Comparison of ENCODE assay signal across 8 cellular contexts in genomic region chr16:67480833-67481560, GRCh38. TPM values are rescaled to one million over a fixed set of nuclear protein-coding genes. Genes with fewer than 3 reads are reported as not detected.
DNase-seq lines count a peak whose midpoint lies in the region; ATAC-seq and TF ChIP-seq lines count a peak whose summit lies in the region.

ATP6V0D1 (minus strand) TSS chr16:67481157; CDS start chr16:67481086, 71 bp downstream.

- H3F3A ChIP-seq in SK-N-SH (replicated peaks; ENCODE audit: insufficient read depth) = no peaks in the 10 kb centered on the region

- H3K4me3 Mint-ChIP-seq in activated naive CD4-positive, alpha-beta T cell treated with anti-CD3 and anti-CD28 coated beads, Interleukin-2, amount 50 U/mL, for 24 hours = peak within 1 kb of the TSS; percentile 98

- ATAC-seq in HG02588 (IDR thresholded peaks at IDR 0.05; ENCODE audit: unreplicated experiment) = peak; percentile 95

- peaks cover 3 to 10% of the 10 kb centered on the region in 2 experiments for H3K36me3 ChIP-seq in SK-N-SH (replicated peaks in 1 of 2; ENCODE audit: control insufficient read depth in 1 of 2, insufficient read depth in 2 of 2, low read length in 1 of 2)

- CTCF ChIA-PET in GM10248 (lab: Yijun Ruan, JAX) (interaction anchor here (0.6 to 7.5 kb wide), 49 partner anchors 10 to 302 kb away, joined by 3 to 76 read pairs (median 4); partner anchors contain the start of genes ACD, C16orf86, CARMIL2 and CTCF), SK-N-SH (lab: Yijun Ruan, JAX) (interaction anchor here (0.6 to 4.1 kb wide), 52 partner anchors 8 to 335 kb away, joined by 3 to 45 read pairs (median 4); partner anchors contain the start of genes C16orf86, CARMIL2, CTCF and ENKD1)

- TF ChIP-seq RAD21 in SK-N-SH (IDR thresholded peaks at IDR 0.05; ENCODE audit: low read length) = peak; percentile 68

- H3K27ac Mint-ChIP-seq in activated naive CD4-positive, alpha-beta T cell treated with anti-CD3 and anti-CD28 coated beads, Interleukin-2, amount 50 U/mL, for 24 hours = peak within 1 kb of the TSS; percentile 96

- H3K9ac ChIP-seq in SK-N-SH = peak within 1 kb of the TSS; percentile 90

- H3K27ac ChIP-seq in SK-N-SH (ENCODE audit: low read depth in 2 of 2, low read length in 1 of 2) (peak within 1 kb of the TSS; percentile 89 to 91), temporal lobe (ENCODE audit: low read depth, low read length) (peak within 1 kb of the TSS; percentile 86)

- peaks cover 1% of the 10 kb centered on the region for H3K36me3 Mint-ChIP-seq in activated naive CD4-positive, alpha-beta T cell treated with anti-CD3 and anti-CD28 coated beads, Interleukin-2, amount 50 U/mL, for 24 hours

- TF ChIP-seq CTCF in GM10248 (IDR thresholded peaks at IDR 0.05; ENCODE audit: control extremely low read depth, extremely low read depth, low read depth, missing control alignments) (peak; percentile 90), SK-N-SH (IDR thresholded peaks at IDR 0.05) (peak; percentile 79)

- peak within 1 kb of the TSS; percentile 80 to 100 for H3K4me3 ChIP-seq in SK-N-SH (ENCODE audit: low read depth in 2 of 2, low read length in 1 of 2)

- H3K27me3 ChIP-seq in SK-N-SH (ENCODE audit: insufficient read depth) = no peaks in the 10 kb centered on the region

- no peak for TF ChIP-seq EP300 in SK-N-SH (IDR thresholded peaks at IDR 0.05; ENCODE audit: borderline replicate concordance in 1 of 2, low read depth in 1 of 2, low read length in 1 of 2)

- H3K4me2 ChIP-seq in SK-N-SH = peak within 1 kb of the TSS; percentile 99

- peak; percentile 99 for DNase-seq in GM10248 (ENCODE audit: extremely low spot score)
- peak; percentile 71 for DNase-seq in NCI-H1048 (lab: John Stamatoyannopoulos, UW)
- DNase-seq in SK-N-SH = peak; percentile 98
- peak; percentile 98 for DNase-seq in globus pallidus (ENCODE audit: low spot score)
- peak; percentile 95 for DNase-seq in occipital lobe (lab: John Stamatoyannopoulos, UW)

- H3K9me3 Mint-ChIP-seq in activated naive CD4-positive, alpha-beta T cell treated with anti-CD3 and anti-CD28 coated beads, Interleukin-2, amount 50 U/mL, for 24 hours = no peaks in the 10 kb centered on the region

- H3K9me2 ChIP-seq in SK-N-SH = no peaks in the 10 kb centered on the region

- 2% methylated on average over 23 of the region's 57 CpGs for WGBS in SK-N-SH (ENCODE audit: low lambda C conversion rate)

- peaks cover 49% of the 10 kb centered on the region for H3K4me1 Mint-ChIP-seq in activated naive CD4-positive, alpha-beta T cell treated with anti-CD3 and anti-CD28 coated beads, Interleukin-2, amount 50 U/mL, for 24 hours

- POLR2A ChIA-PET in GM10248 (lab: Yijun Ruan, JAX) (interaction anchor here (0.7 to 1.2 kb wide), 7 partner anchors 10 to 318 kb away, joined by 3 to 6 read pairs (median 3); no protein-coding TSS in a partner anchor), SK-N-SH (lab: Yijun Ruan, JAX) (interaction anchor here (0.5 to 1.6 kb wide), 12 partner anchors 8 to 604 kb away, joined by 3 to 7 read pairs (median 3); partner anchors contain the start of genes C16orf86, CTCF and ENKD1)

- H3K4me1 ChIP-seq in SK-N-SH (ENCODE audit: control insufficient read depth in 1 of 2, insufficient read depth in 2 of 2, low read depth in 1 of 2, low read length in 1 of 2) = peaks cover 6 to 19% of the 10 kb centered on the region in 2 experiments; a peak in 1 of 4 replicates

- H2AFZ ChIP-seq in SK-N-SH (ENCODE audit: low read depth) = peak within 1 kb of the TSS; percentile 94

- H3K79me2 ChIP-seq in SK-N-SH (ENCODE audit: insufficient read depth) = peaks cover 66% of the 10 kb centered on the region

- H4K20me1 ChIP-seq in SK-N-SH (ENCODE audit: insufficient read depth) = peaks cover 30% of the 10 kb centered on the region

- no peaks in the 10 kb centered on the region for H3K27me3 Mint-ChIP-seq in activated naive CD4-positive, alpha-beta T cell treated with anti-CD3 and anti-CD28 coated beads, Interleukin-2, amount 50 U/mL, for 24 hours

- no peaks in the 10 kb centered on the region for H3K9me3 ChIP-seq in SK-N-SH

TF ChIP-seq in SK-N-SH, 30 proteins besides CTCF, POLR2A, EP300 and RAD21 (continues in another document):
- TF ChIP-seq FOXM1 (IDR thresholded peaks at IDR 0.05; ENCODE audit: low read depth) (no peak), GATA2 (CRISPR knock-in tag; IDR thresholded peaks at IDR 0.05) (no peak), ELF1 (IDR thresholded peaks at IDR 0.05) (peak; percentile 99), NFIC (IDR thresholded peaks at IDR 0.05; ENCODE audit: borderline replicate concordance) (no peak; the same call in 1 of the 2 replicates), EZH2phosphoT487 (IDR thresholded peaks at IDR 0.05; ENCODE audit: borderline replicate concordance, low read depth) (no peak), JUND (IDR thresholded peaks at IDR 0.05) (no peak), NRF1 (IDR thresholded peaks at IDR 0.05; ENCODE audit: low read depth, low read length) (peak; percentile 89), PBX3 (IDR thresholded peaks at IDR 0.05) (peak; percentile 64), MXI1 (IDR thresholded peaks at IDR 0.05; ENCODE audit: low read depth, low read length) (peak; percentile 94), FOXJ3 (CRISPR knock-in tag; IDR thresholded peaks at IDR 0.05) (no peak), TEAD4 (IDR thresholded peaks at IDR 0.05; ENCODE audit: borderline replicate concordance, insufficient read depth) (no peak), GABPA (IDR thresholded peaks at IDR 0.05; ENCODE audit: low read depth) (peak; percentile 69), IRF3 (IDR thresholded peaks at IDR 0.05; ENCODE audit: low read depth, low read length) (no peak), SIN3A (IDR thresholded peaks at IDR 0.05; ENCODE audit: borderline replicate concordance, low read depth, low read length) (peak; percentile 99), CHD2 (IDR thresholded peaks at IDR 0.05; ENCODE audit: low read length, partially characterized antibody) (peak; percentile 66), TCF12 (IDR thresholded peaks at IDR 0.05) (no peak; the same call in 1 of the 2 replicates)
- TF ChIP-seq, protein P1, sequence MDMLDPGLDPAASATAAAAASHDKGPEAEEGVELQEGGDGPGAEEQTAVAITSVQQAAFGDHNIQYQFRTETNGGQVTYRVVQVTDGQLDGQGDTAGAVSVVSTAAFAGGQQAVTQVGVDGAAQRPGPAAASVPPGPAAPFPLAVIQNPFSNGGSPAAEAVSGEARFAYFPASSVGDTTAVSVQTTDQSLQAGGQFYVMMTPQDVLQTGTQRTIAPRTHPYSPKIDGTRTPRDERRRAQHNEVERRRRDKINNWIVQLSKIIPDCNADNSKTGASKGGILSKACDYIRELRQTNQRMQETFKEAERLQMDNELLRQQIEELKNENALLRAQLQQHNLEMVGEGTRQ (IDR thresholded peaks at IDR 0.05; ENCODE audit: borderline replicate concordance, low read depth, low read length) = peak; percentile 100
- TF ChIP-seq, protein P2, sequence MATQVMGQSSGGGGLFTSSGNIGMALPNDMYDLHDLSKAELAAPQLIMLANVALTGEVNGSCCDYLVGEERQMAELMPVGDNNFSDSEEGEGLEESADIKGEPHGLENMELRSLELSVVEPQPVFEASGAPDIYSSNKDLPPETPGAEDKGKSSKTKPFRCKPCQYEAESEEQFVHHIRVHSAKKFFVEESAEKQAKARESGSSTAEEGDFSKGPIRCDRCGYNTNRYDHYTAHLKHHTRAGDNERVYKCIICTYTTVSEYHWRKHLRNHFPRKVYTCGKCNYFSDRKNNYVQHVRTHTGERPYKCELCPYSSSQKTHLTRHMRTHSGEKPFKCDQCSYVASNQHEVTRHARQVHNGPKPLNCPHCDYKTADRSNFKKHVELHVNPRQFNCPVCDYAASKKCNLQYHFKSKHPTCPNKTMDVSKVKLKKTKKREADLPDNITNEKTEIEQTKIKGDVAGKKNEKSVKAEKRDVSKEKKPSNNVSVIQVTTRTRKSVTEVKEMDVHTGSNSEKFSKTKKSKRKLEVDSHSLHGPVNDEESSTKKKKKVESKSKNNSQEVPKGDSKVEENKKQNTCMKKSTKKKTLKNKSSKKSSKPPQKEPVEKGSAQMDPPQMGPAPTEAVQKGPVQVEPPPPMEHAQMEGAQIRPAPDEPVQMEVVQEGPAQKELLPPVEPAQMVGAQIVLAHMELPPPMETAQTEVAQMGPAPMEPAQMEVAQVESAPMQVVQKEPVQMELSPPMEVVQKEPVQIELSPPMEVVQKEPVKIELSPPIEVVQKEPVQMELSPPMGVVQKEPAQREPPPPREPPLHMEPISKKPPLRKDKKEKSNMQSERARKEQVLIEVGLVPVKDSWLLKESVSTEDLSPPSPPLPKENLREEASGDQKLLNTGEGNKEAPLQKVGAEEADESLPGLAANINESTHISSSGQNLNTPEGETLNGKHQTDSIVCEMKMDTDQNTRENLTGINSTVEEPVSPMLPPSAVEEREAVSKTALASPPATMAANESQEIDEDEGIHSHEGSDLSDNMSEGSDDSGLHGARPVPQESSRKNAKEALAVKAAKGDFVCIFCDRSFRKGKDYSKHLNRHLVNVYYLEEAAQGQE (IDR thresholded peaks at IDR 0.05; ENCODE audit: low read depth, low read length) = no peak

RNA-seq across cellular contexts. Expression of gene ATP6V0D1, which starts in this region (rescaled TPM):
- 111 and 135 TPM in 2 replicates for polyA plus RNA-seq in SK-N-SH (2012; rRNA removed)
- 86.6 and 113 TPM in 2 replicates for polyA plus RNA-seq in SK-N-SH (2012; cell fraction: cytosol; rRNA removed)
- polyA plus RNA-seq in SK-N-SH (2012; cell fraction: nucleus; rRNA removed) = 102 and 104 TPM in 2 replicates
- total RNA-seq in occipital lobe = 63.0 TPM
- total RNA-seq in temporal lobe = 71.1 TPM

Comparison
In these comparisons a context has a peak if more than half of its experiments do, and no peak if none do; other contexts are left out.
1. Peak in every context shown above with its lines: DNase-seq, ATAC-seq, H3K4me3 ChIP-seq and H3K27ac ChIP-seq.